9 cellular contexts compared by ENCODE assay signal in genomic region chr9:11319477-11320060, GRCh38.
A peak's percentile ranks its signal among the peaks of the same experiment; 100 is the strongest.
DNase-seq lines count a peak whose midpoint lies in the region; ATAC-seq, FAIRE-seq and TF ChIP-seq lines count a peak whose summit lies in the region.
"Had no signal": no experiment of that assay in that cellular context is flagged by ENCODE, and none has a peak within 500 bp of the region (broad histone marks: within the 10 kb centered on the region; RNA-seq: fewer than 3 reads in every experiment).

No MANE protein-coding gene starts in this region.

- no peak for ATAC-seq in omental fat pad (ENCODE audit: low FRiP score)

- TF ChIP-seq POLR2A in prostate gland (IDR thresholded peaks at IDR 0.05): no peak

- H3K4me3 ChIP-seq in prostate gland (no peak overlapping the region), kidney (ENCODE audit: low read length in 2 of 2) (no peak overlapping the region)

- H3K27me3 ChIP-seq in prostate gland (replicated peaks; ENCODE audit: insufficient read depth): no peaks in the 10 kb centered on the region

- H3K9ac ChIP-seq in kidney (ENCODE audit: low read length in 2 of 2): no peak overlapping the region

- DNase-seq in DMS 273 (lab: John Stamatoyannopoulos, UW; ENCODE audit: unreplicated experiment) (peak; percentile 76), HPDE6-E6E7 (ENCODE audit: extremely low spot score) (peak; percentile 5), RPMI8226 (peak; percentile 43), iris pigment epithelial cell (ENCODE audit: low read depth) (peak; percentile 16), UCSD-AML1 (lab: John Stamatoyannopoulos, UW; ENCODE audit: unreplicated experiment) (no peak), omental fat pad (ENCODE audit: low spot score) (no peak), prostate gland (ENCODE audit: low spot score) (no peak), kidney (no peak)
- DNase-seq: T-helper 1 cell had no signal

- H3K36me3 ChIP-seq in prostate gland: no peaks in the 10 kb centered on the region
- no peaks in the 10 kb centered on the region for H3K36me3 ChIP-seq in kidney (ENCODE audit: control insufficient read depth in 1 of 2, insufficient read depth in 2 of 2, low read length in 2 of 2)

- H3K4me1 ChIP-seq in prostate gland (replicated peaks) (no peaks in the 10 kb centered on the region), kidney (ENCODE audit: control insufficient read depth in 1 of 2, insufficient read depth in 1 of 2, low read depth in 1 of 2, low read length in 2 of 2) (no peaks in the 10 kb centered on the region)

- TF ChIP-seq CTCF in omental fat pad (IDR thresholded peaks at IDR 0.05): no peak
- peak in 1 of 4 experiments; percentile 19 for TF ChIP-seq CTCF in prostate gland (IDR thresholded peaks at IDR 0.05)
- no peak for TF ChIP-seq CTCF in kidney (IDR thresholded peaks at IDR 0.05; ENCODE audit: borderline replicate concordance, extremely low read depth, insufficient read depth)

- intact Hi-C loops in prostate gland (cut with DNase I): no loop called here
- intact Hi-C loops in kidney (cut with DNase I): no loop called here

- 20% methylated on average over 7 of the region's 7 CpGs for WGBS in prostate gland

- H3K9me3 ChIP-seq in prostate gland (no peaks in the 10 kb centered on the region), kidney (ENCODE audit: control insufficient read depth in 1 of 2, low read length in 2 of 2) (no peaks in the 10 kb centered on the region)

- no peak overlapping the region for H3K27ac ChIP-seq in prostate gland
- no peak overlapping the region for H3K27ac ChIP-seq in kidney (ENCODE audit: low read depth in 2 of 2, low read length in 2 of 2)

- no peak for FAIRE-seq in kidney (lab: Jason Lieb, UNC)

Comparison
In these comparisons a context has a peak if more than half of its experiments do, and no peak if none do; other contexts are left out.
1. DNase-seq: peak in DMS 273 (single experiment), HPDE6-E6E7 (single experiment), RPMI8226 (single experiment) and iris pigment epithelial cell (single experiment); none in UCSD-AML1 (single experiment), omental fat pad (single experiment), prostate gland (single experiment) and kidney (single experiment).